9 cellular contexts compared by ENCODE assay signal in genomic region chr3:183285318-183285717, GRCh38. TPM values are rescaled to one million over a fixed set of nuclear protein-coding genes. Genes with fewer than 3 reads are reported as not detected.
DNase-seq lines count a peak whose midpoint lies in the region; ATAC-seq and TF ChIP-seq lines count a peak whose summit lies in the region.
"Had no signal": no experiment of that assay in that cellular context is flagged by ENCODE, and none has a peak within 500 bp of the region (broad histone marks: within the 10 kb centered on the region; RNA-seq: fewer than 3 reads in every experiment).

No MANE protein-coding gene starts in this region.

- intact Hi-C loops in CD14-positive monocyte (cut with micrococcal nuclease) (loop anchor here in 1 of 2 donors (1.0 to 5.0 kb wide), 3 partner anchors 33 to 96 kb away; partner anchors contain the start of gene B3GNT5), prostate gland (cut with DNase I) (no loop called here)

- H3K27ac ChIP-seq in prostate gland: peak overlapping the region; percentile 54 to 64

- H3K36me3 Mint-ChIP-seq in CD14-positive monocyte (peaks cover 0 to 4% of the 10 kb centered on the region in 2 donors), chondrocyte (ENCODE audit: low read depth) (no peaks in the 10 kb centered on the region)

- no peaks in the 10 kb centered on the region for H3K4me1 ChIP-seq in prostate gland (replicated peaks)

- H3K9me3 Mint-ChIP-seq in CD14-positive monocyte (no peaks in the 10 kb centered on the region), chondrocyte (ENCODE audit: low read depth) (no peaks in the 10 kb centered on the region)

- WGBS in prostate gland: 47% methylated on average over 1 of the region's 1 CpG

- H3K4me1 Mint-ChIP-seq in CD14-positive monocyte: peaks cover 34% of the 10 kb centered on the region
- H3K4me1 Mint-ChIP-seq in chondrocyte (ENCODE audit: low read depth): peaks cover 48% of the 10 kb centered on the region

- H3K27me3 Mint-ChIP-seq in CD14-positive monocyte (ENCODE audit: low read depth in 3 of 3): peaks cover 0 to 2% (median 1%) of the 10 kb centered on the region in 3 donors
- no peaks in the 10 kb centered on the region for H3K27me3 Mint-ChIP-seq in chondrocyte (ENCODE audit: low read depth)

- H3K27me3 ChIP-seq in prostate gland (replicated peaks; ENCODE audit: insufficient read depth): no peaks in the 10 kb centered on the region

- no peak for TF ChIP-seq CTCF in CD14-positive monocyte (IDR thresholded peaks at IDR 0.05)
- no peak for TF ChIP-seq CTCF in chondrocyte (IDR thresholded peaks at IDR 0.05)
- no peak for TF ChIP-seq CTCF in prostate gland (IDR thresholded peaks at IDR 0.05)

- ATAC-seq in GM21526 (IDR thresholded peaks at IDR 0.05; ENCODE audit: low FRiP score, unreplicated experiment) (no peak), HG02840 (IDR thresholded peaks at IDR 0.05; ENCODE audit: low FRiP score, unreplicated experiment) (no peak)

- DNase-seq in CD14-positive monocyte (ENCODE audit: low spot score): no peak
- peak; percentile 60 for DNase-seq in NCI-H69 (lab: John Stamatoyannopoulos, UW)
- no peak for DNase-seq in chondrocyte (ENCODE audit: low spot score)
- no peak for DNase-seq in prostate gland (ENCODE audit: low spot score)
- DNase-seq in NCI-H82 (lab: John Stamatoyannopoulos, UW): no peak
- DNase-seq in NCI-H510A (lab: John Stamatoyannopoulos, UW): no peak

- no peak overlapping the region for H3K4me3 ChIP-seq in prostate gland

- H3K9me3 ChIP-seq in prostate gland: no peaks in the 10 kb centered on the region

- H3K27ac Mint-ChIP-seq in CD14-positive monocyte (peak overlapping the region; percentile 87 to 96 (median 93)), chondrocyte (ENCODE audit: unreplicated experiment) (peak overlapping the region; percentile 95)

- H3K4me3 Mint-ChIP-seq in CD14-positive monocyte: peak overlapping the region in 1 of 2 donors; percentile 48
- H3K4me3 Mint-ChIP-seq in chondrocyte (ENCODE audit: unreplicated experiment): no peak overlapping the region

- H3K36me3 ChIP-seq in prostate gland: no peaks in the 10 kb centered on the region

- TF ChIP-seq POLR2A in prostate gland (IDR thresholded peaks at IDR 0.05): no peak

RNA-seq across cellular contexts. Expression of gene B3GNT5, which starts 32.3 kb away (rescaled TPM):
- polyA plus RNA-seq in CD14-positive monocyte: 10 to 100 TPM; 14.1 to 17.7 TPM
- total RNA-seq in chondrocyte (12.3 to 21.2 TPM (median 19.9 TPM) in 3 replicates), prostate gland (1 to 10 TPM; 5.9 to 7.2 TPM)
- total RNA-seq: G401 had no signal
